35 cellular contexts compared by ENCODE assay signal in the genomic region with DNA sequence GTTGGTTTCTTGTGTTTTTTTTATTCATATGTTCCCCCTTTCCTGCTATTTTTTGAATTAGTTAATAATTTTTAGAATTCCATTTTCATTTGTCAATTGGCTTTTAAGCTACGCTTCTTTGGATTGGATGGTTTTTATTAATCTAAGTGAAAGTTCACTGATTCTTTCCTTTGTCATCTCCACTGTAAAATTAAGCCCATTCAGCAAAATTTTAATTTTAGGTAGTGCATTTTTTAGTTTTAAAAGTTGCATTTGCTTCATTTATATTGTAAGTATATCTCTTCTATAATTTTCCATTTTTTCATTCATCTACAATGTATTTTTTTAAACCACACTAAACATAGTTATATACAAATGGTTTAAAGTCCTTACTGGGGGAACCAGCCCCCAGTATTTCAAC.
"Had no signal": no experiment of that assay in that cellular context is flagged by ENCODE, and none has a peak within 500 bp of the region (broad histone marks: within the 10 kb centered on the region; RNA-seq: fewer than 3 reads in every experiment).

No MANE protein-coding gene starts in this region.

- H3K4me3 ChIP-seq: MG63 had no signal

- DNase-seq: Karpas-422, Kasumi-1, MG63, MM.1S, MV-4-11, NCI-H1048, NCI-H1092, NCI-H1092 treated with DMSO at 0.1 percent for 48 hours, NCI-H1105, NCI-H1105 treated with DMSO at 0.1 percent for 48 hours, NCI-H1417, NCI-H1417 treated with DMSO at 0.1 percent for 48 hours, NCI-H1436, NCI-H1436 treated with DMSO at 0.1 percent for 48 hours, NCI-H146, NCI-H1694, NCI-H1694 treated with DMSO at 0.1 percent for 48 hours, NCI-H187, NCI-H187 treated with DMSO at 0.1 percent for 48 hours, NCI-H1930, NCI-H2029, NCI-H2029 treated with DMSO at 0.1 percent for 48 hours, NCI-H2081, NCI-H2081 treated with DMSO at 0.1 percent for 48 hours, NCI-H2107, NCI-H2171, NCI-H2171 treated with DMSO at 0.1 percent for 48 hours, NCI-H2227 treated with DMSO at 0.1 percent for 48 hours, NCI-H226, NCI-H345, NCI-H446, NCI-H446 treated with DMSO at 0.1 percent for 48 hours, NCI-H510A, NCI-H510A treated with DMSO at 0.1 percent for 48 hours, NCI-H524 had no signal

- H3K27me3 ChIP-seq: MG63 had no signal

- H3K36me3 ChIP-seq: MG63 had no signal

- H3K9me3 ChIP-seq: MG63 had no signal
